8 cellular contexts compared by ENCODE assay signal in genomic region chr2:227471924-227472264, GRCh38. TPM values are rescaled to one million over a fixed set of nuclear protein-coding genes. Genes with fewer than 3 reads are reported as not detected.
DNase-seq lines count a peak whose midpoint lies in the region; ATAC-seq and TF ChIP-seq lines count a peak whose summit lies in the region.

TSS of gene AGFG1 (plus strand) at chr2:227472156. CDS start at chr2:227472422, 266 bp downstream.

- H3F3A ChIP-seq in PC-9 (ENCODE audit: insufficient read depth, low read depth): peaks cover 26% of the 10 kb centered on the region

- POLR2A ChIA-PET in PC-9 (lab: Charles Lee; ENCODE audit: unreplicated experiment): no interaction called here

- intact Hi-C loops in PC-9 (cut with micrococcal nuclease; ENCODE audit: unreplicated experiment): loop anchor here (1.0 to 5.0 kb wide), 2 partner anchors 66 to 185 kb away; no protein-coding TSS in a partner anchor

- ATAC-seq in GM21390 (IDR thresholded peaks at IDR 0.05; ENCODE audit: unreplicated experiment) (peak; percentile 88), esophagus mucosa (peak; percentile 95)

- peaks cover 54% of the 10 kb centered on the region for H3K4me1 Mint-ChIP-seq in activated T-cell treated with anti-CD3 and anti-CD28 coated beads, Interleukin-2, amount 50 U/mL, for 24 hours (ENCODE audit: low read depth)

- H3K27me3 Mint-ChIP-seq in activated T-cell treated with anti-CD3 and anti-CD28 coated beads, Interleukin-2, amount 50 U/mL, for 24 hours: no peaks in the 10 kb centered on the region

- peaks cover 56% of the 10 kb centered on the region for H3K79me2 ChIP-seq in PC-9 (ENCODE audit: low read depth)

- CTCF ChIA-PET in PC-9 (lab: Charles Lee): interaction anchor here (0.6 kb wide), 1 partner anchor 58 kb away, joined by 4 read pairs; no protein-coding TSS in a partner anchor

- H3K27ac ChIP-seq in HUES48 (ENCODE audit: low read depth, low read length): peak within 1 kb of the TSS; percentile 87
- peak within 1 kb of the TSS; percentile 74 for H3K27ac ChIP-seq in PC-9
- H3K27ac ChIP-seq in muscle layer of duodenum (ENCODE audit: low read length): no peak within 1 kb of the TSS

- peak; percentile 96 for TF ChIP-seq CTCF in PC-9 (conservative IDR thresholded peaks at IDR 0.05)

- H3K27me3 ChIP-seq in HUES48 (ENCODE audit: control insufficient read depth, insufficient read depth, low read length) (no peaks in the 10 kb centered on the region), PC-9 (ENCODE audit: insufficient read depth, low read depth) (no peaks in the 10 kb centered on the region), muscle layer of duodenum (ENCODE audit: low read depth, low read length) (no peaks in the 10 kb centered on the region)

- peak within 1 kb of the TSS; percentile 93 for H3K4me3 Mint-ChIP-seq in activated T-cell treated with anti-CD3 and anti-CD28 coated beads, Interleukin-2, amount 50 U/mL, for 24 hours

- H3K9me3 Mint-ChIP-seq in activated T-cell treated with anti-CD3 and anti-CD28 coated beads, Interleukin-2, amount 50 U/mL, for 24 hours: no peaks in the 10 kb centered on the region

- H3K36me3 Mint-ChIP-seq in activated T-cell treated with anti-CD3 and anti-CD28 coated beads, Interleukin-2, amount 50 U/mL, for 24 hours (ENCODE audit: low read depth): peaks cover 23% of the 10 kb centered on the region

- H3K36me3 ChIP-seq in HUES48 (ENCODE audit: control insufficient read depth, insufficient read depth, low read length): no peaks in the 10 kb centered on the region
- H3K36me3 ChIP-seq in PC-9 (ENCODE audit: low read depth): peaks cover 6% of the 10 kb centered on the region; the same call in 1 of the 2 replicates
- no peaks in the 10 kb centered on the region for H3K36me3 ChIP-seq in muscle layer of duodenum (ENCODE audit: control insufficient read depth in 1 of 2, insufficient read depth in 2 of 2, low read length in 2 of 2)

- peak; percentile 70 for DNase-seq in DMS153 treated with DMSO at 0.1 percent for 48 hours (lab: John Stamatoyannopoulos, UW; ENCODE audit: unreplicated experiment)
- DNase-seq in PC-9: peak; percentile 63 to 87
- peak; percentile 95 for DNase-seq in activated T-cell treated with anti-CD3 and anti-CD28 coated beads, Interleukin-2, amount 50 U/mL, for 24 hours
- peak; percentile 72 to 74 for DNase-seq in stimulated activated CD8-positive, alpha-beta memory T cell treated with anti-CD3 and anti-CD28 coated beads, Interleukin-7, amount 100 ng/mL, for 4 hours (ENCODE audit: low read depth in 2 of 2)

- peaks cover 16% of the 10 kb centered on the region; the same call in 1 of the 2 replicates for H3K4me1 ChIP-seq in HUES48 (ENCODE audit: control insufficient read depth, insufficient read depth, low read length)
- peaks cover 60% of the 10 kb centered on the region for H3K4me1 ChIP-seq in PC-9 (replicated peaks; ENCODE audit: insufficient read depth)
- peaks cover 11 to 21% of the 10 kb centered on the region in 2 donors for H3K4me1 ChIP-seq in muscle layer of duodenum (ENCODE audit: control insufficient read depth in 1 of 2, insufficient read depth in 2 of 2, low read length in 2 of 2)

- peak within 1 kb of the TSS; percentile 81 for H3K9ac ChIP-seq in HUES48 (ENCODE audit: low read depth, low read length)

- peak within 1 kb of the TSS; percentile 91 for H3K27ac Mint-ChIP-seq in activated T-cell treated with anti-CD3 and anti-CD28 coated beads, Interleukin-2, amount 50 U/mL, for 24 hours

- H3K4me2 ChIP-seq in PC-9: peak within 1 kb of the TSS; percentile 97

- peak within 1 kb of the TSS; percentile 91 for H3K4me3 ChIP-seq in HUES48 (ENCODE audit: low read depth, low read length)
- H3K4me3 ChIP-seq in PC-9: peak within 1 kb of the TSS; percentile 96
- H3K4me3 ChIP-seq in muscle layer of duodenum (ENCODE audit: low read depth in 1 of 2, low read length in 2 of 2): peak within 1 kb of the TSS; percentile 78

- H3K9me2 ChIP-seq in PC-9 (ENCODE audit: insufficient read depth): no peaks in the 10 kb centered on the region

- H4K20me1 ChIP-seq in PC-9 (ENCODE audit: insufficient read depth): peaks cover 34% of the 10 kb centered on the region

- H3K9me3 ChIP-seq in HUES48 (ENCODE audit: control insufficient read depth, insufficient read depth, low read length): no peaks in the 10 kb centered on the region
- H3K9me3 ChIP-seq in PC-9 (ENCODE audit: insufficient read depth, low read depth): no peaks in the 10 kb centered on the region
- H3K9me3 ChIP-seq in muscle layer of duodenum (ENCODE audit: control insufficient read depth in 1 of 2, low read length in 2 of 2): no peaks in the 10 kb centered on the region

- no peak within 1 kb of the TSS for H2AFZ ChIP-seq in PC-9

- no TSS peak for BruUV-seq in PC-9 (replicated peaks; lab: Mats Ljungman, UMichigan)

RNA-seq across cellular contexts. Expression of gene AGFG1, which starts in this region (rescaled TPM):
- total RNA-seq in PC-9 (2021): 82.8 and 119 TPM in 2 replicates
- total RNA-seq in esophagus mucosa: 62.4 TPM
